1 cellular context compared by ENCODE assay signal in genomic region chr3:33840179-33840578, GRCh38.
TF ChIP-seq lines count a peak whose summit lies in the region.

No MANE protein-coding gene starts in this region.

TF ChIP-seq in IMR-90, 13 proteins besides CTCF, POLR2A, EP300 and RAD21:
- TF ChIP-seq USF2 (IDR thresholded peaks at IDR 0.05; ENCODE audit: low read depth, low read length) (no peak), RCOR1 (IDR thresholded peaks at IDR 0.05; ENCODE audit: insufficient replicate concordance, low read length) (no peak), NFE2L2 (IDR thresholded peaks at IDR 0.05; ENCODE audit: low read depth, low read length) (no peak), CEBPB (IDR thresholded peaks at IDR 0.05; ENCODE audit: low read depth, low read length) (no peak), ELK1 (IDR thresholded peaks at IDR 0.05; ENCODE audit: borderline replicate concordance, low read depth, low read length) (no peak)
TF ChIP-seq in IMR-90: peak in this region for 0.
